In the genomic region with DNA sequence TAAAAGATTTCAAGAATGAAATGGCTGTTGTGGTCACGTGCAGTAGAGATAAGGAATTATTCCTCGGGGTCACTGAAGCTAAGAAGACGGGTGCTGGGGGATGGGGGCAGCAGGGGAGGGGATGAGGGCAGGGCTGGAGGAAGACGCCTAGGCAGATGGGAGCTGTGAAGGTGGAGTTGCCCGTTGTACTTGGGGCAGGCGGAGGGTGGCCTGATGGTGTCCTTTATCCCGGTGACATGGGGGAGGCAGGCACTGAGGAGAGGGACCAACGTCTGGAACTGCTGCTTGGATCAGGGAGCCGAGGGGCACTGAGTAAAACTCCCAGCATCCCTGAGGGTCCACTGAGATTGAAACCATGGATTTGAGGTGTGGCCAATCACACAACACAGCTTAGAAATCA, we compare ENCODE assay signal across 13 cellular contexts.
DNase-seq lines count a peak whose midpoint lies in the region; ATAC-seq lines count a peak whose summit lies in the region.
"Had no signal": no experiment of that assay in that cellular context is flagged by ENCODE, and none has a peak within 500 bp of the region (broad histone marks: within the 10 kb centered on the region; RNA-seq: fewer than 3 reads in every experiment).

No MANE protein-coding gene starts in this region.

- DNase-seq in activated CD4-positive, alpha-beta T cell treated with anti-CD3 and anti-CD28 coated beads, Interleukin-2, amount 10 ng/mL, durations not matched to agents 7 days and 5 days: no peak
- DNase-seq in activated CD4-positive, alpha-beta T cell treated with anti-CD3 and anti-CD28 coated beads for 48 hours: no peak
- DNase-seq in activated CD8-positive, alpha-beta memory T cell treated with anti-CD3 and anti-CD28 coated beads, Interleukin-2, amount 50 U/mL, for 48 hours: peak; percentile 49
- DNase-seq in posterior vena cava (ENCODE audit: low spot score): peak; percentile 80
- DNase-seq: CD8-positive, alpha-beta memory T cell; DMS 273 treated with DMSO at 0.1 percent for 48 hours; H7 had no signal

- peaks cover 69% of the 10 kb centered on the region for H3K4me1 ChIP-seq in BLaER1

- CTCF ChIA-PET in activated CD4-positive, alpha-beta T cell treated with anti-CD3 and anti-CD28 coated beads, Interleukin-2, amount 10 ng/mL, durations not matched to agents 7 days and 5 days (lab: Charles Lee): interaction anchor here (1.3 kb wide), 1 partner anchor 10 kb away, joined by 5 read pairs; no protein-coding TSS in a partner anchor

- ATAC-seq in GM21619 (IDR thresholded peaks at IDR 0.05; ENCODE audit: unreplicated experiment) (no peak), HG02852 (IDR thresholded peaks at IDR 0.05; ENCODE audit: unreplicated experiment) (no peak)
- ATAC-seq: GM23338 had no signal

- peak overlapping the region; percentile 27 for H3K27ac Mint-ChIP-seq in activated CD4-positive, alpha-beta T cell treated with anti-CD3 and anti-CD28 coated beads, Interleukin-2, amount 10 ng/mL, durations not matched to agents 7 days and 5 days
- H3K27ac Mint-ChIP-seq: GM23338 had no signal

- no peaks in the 10 kb centered on the region for H3K36me3 ChIP-seq in BLaER1

- no peak overlapping the region for H3K4me3 Mint-ChIP-seq in activated CD4-positive, alpha-beta T cell treated with anti-CD3 and anti-CD28 coated beads, Interleukin-2, amount 10 ng/mL, durations not matched to agents 7 days and 5 days
- H3K4me3 Mint-ChIP-seq: CD8-positive, alpha-beta memory T cell; GM23338; IgD-negative memory B cell had no signal

- H3K9me3 Mint-ChIP-seq in activated CD4-positive, alpha-beta T cell treated with anti-CD3 and anti-CD28 coated beads, Interleukin-2, amount 10 ng/mL, durations not matched to agents 7 days and 5 days: no peaks in the 10 kb centered on the region

- H4K20me1 ChIP-seq in BLaER1: no peaks in the 10 kb centered on the region

- H3K4me1 Mint-ChIP-seq in activated CD4-positive, alpha-beta T cell treated with anti-CD3 and anti-CD28 coated beads, Interleukin-2, amount 10 ng/mL, durations not matched to agents 7 days and 5 days: peaks cover 41% of the 10 kb centered on the region

- H3K27ac ChIP-seq in BLaER1: no peak overlapping the region
- H3K27ac ChIP-seq: 22Rv1 had no signal

- POLR2A ChIA-PET in activated CD4-positive, alpha-beta T cell treated with anti-CD3 and anti-CD28 coated beads, Interleukin-2, amount 10 ng/mL, durations not matched to agents 7 days and 5 days (lab: Charles Lee): no interaction called here

- H3K9me3 ChIP-seq in BLaER1: peaks cover 4% of the 10 kb centered on the region

- no peak overlapping the region for H3K9ac ChIP-seq in BLaER1

- H3K27me3 Mint-ChIP-seq in activated CD4-positive, alpha-beta T cell treated with anti-CD3 and anti-CD28 coated beads, Interleukin-2, amount 10 ng/mL, durations not matched to agents 7 days and 5 days: peaks cover 4% of the 10 kb centered on the region

- H3K4me2 ChIP-seq in BLaER1: peak overlapping the region; percentile 89
- H3K4me2 ChIP-seq: GM23338 had no signal

- H3K4me3 ChIP-seq in BLaER1: no peak overlapping the region
- H3K4me3 ChIP-seq: GM23338 had no signal

- no peaks in the 10 kb centered on the region for H3K27me3 ChIP-seq in BLaER1

- intact Hi-C loops in posterior vena cava (cut with DNase I): loop anchor here (5.0 kb wide), 2 partner anchors 125 to 395 kb away; no protein-coding TSS in a partner anchor

- H3K36me3 Mint-ChIP-seq in activated CD4-positive, alpha-beta T cell treated with anti-CD3 and anti-CD28 coated beads, Interleukin-2, amount 10 ng/mL, durations not matched to agents 7 days and 5 days (ENCODE audit: low read depth): peaks cover 30% of the 10 kb centered on the region

Comparison
In these comparisons a context has a peak if more than half of its experiments do, and no peak if none do; other contexts are left out.
1. DNase-seq: peak in activated CD8-positive, alpha-beta memory T cell treated with anti-CD3 and anti-CD28 coated beads, Interleukin-2, amount 50 U/mL, for 48 hours (single experiment) and posterior vena cava (single experiment); none in activated CD4-positive, alpha-beta T cell treated with anti-CD3 and anti-CD28 coated beads, Interleukin-2, amount 10 ng/mL, durations not matched to agents 7 days and 5 days (single experiment) and activated CD4-positive, alpha-beta T cell treated with anti-CD3 and anti-CD28 coated beads for 48 hours (single experiment).